8 cellular contexts compared by ENCODE assay signal in the genomic region with DNA sequence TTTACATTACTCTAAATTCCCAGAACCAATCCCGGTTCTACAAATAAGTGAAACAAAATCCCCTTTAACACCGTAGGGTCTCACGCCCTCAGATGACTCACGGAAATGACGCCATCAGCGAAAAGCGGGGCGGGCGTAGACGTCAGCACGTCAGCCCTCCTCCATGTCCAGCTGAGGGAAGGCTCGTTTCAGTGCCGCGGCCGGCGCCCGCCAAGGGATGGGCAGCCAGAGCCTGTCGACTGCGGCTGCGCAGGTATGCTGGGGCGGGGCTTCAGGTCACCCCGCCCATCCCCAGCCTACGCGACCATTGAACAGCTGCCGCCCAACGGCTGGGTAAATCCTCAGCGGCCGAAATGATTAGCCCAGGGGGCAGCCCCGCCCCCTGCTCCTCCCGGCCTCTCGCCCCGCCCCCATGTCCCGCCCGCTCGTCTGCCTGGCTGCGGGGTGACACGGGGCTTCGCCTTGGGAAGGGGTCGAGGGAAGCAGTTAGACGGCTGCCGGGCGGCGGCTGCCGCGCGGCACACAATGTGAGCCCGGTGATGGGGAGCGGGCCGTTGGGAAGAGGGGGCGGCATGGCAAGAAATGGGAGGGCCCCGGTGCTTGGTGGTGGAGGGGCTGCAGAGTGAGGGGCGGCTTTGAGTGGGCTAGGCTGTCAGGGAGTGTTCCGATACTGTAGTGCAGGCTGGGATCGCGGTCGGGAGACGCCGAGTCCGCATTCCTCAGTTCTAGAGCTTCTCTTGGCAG.
DNase-seq lines count a peak whose midpoint lies in the region; ATAC-seq lines count a peak whose summit lies in the region.

NBEAL1 (plus strand) TSS at position 420 of the 744 bp plus-strand sequence. CDS start 1,510 bp downstream, outside the sequence.

- ATAC-seq in GM19023 (IDR thresholded peaks at IDR 0.05; ENCODE audit: unreplicated experiment): peak; percentile 98
- ATAC-seq in HG03280 (IDR thresholded peaks at IDR 0.05; ENCODE audit: unreplicated experiment): peak; percentile 96

- DNase-seq in AG08396 (ENCODE audit: low spot score): peak; percentile 96
- peak; percentile 95 for DNase-seq in NCI-H345 treated with DMSO at 0.1 percent for 48 hours (lab: John Stamatoyannopoulos, UW; ENCODE audit: unreplicated experiment)
- DNase-seq in activated CD4-positive, CD25-positive, alpha-beta regulatory T cell (lab: John Stamatoyannopoulos, UW): peak; percentile 84 to 95 (median 91)
- DNase-seq in cerebellar cortex (ENCODE audit: low spot score): peak; percentile 98
- DNase-seq in iris pigment epithelial cell (ENCODE audit: low read depth): peak; percentile 99
- peak; percentile 90 to 93 for DNase-seq in stimulated activated CD4-positive, alpha-beta T cell treated with anti-CD3 and anti-CD28 coated beads, Interleukin-12 subunit alpha, Interleukin-12 subunit beta, amount 100 ng/mL, for 24 hours (ENCODE audit: low read depth in 2 of 2)

Comparison
In these comparisons a context has a peak if more than half of its experiments do, and no peak if none do; other contexts are left out.
1. Peak in every context shown above with its lines: DNase-seq and ATAC-seq.